ENCODE assay signal across 9 cellular contexts in the genomic region with DNA sequence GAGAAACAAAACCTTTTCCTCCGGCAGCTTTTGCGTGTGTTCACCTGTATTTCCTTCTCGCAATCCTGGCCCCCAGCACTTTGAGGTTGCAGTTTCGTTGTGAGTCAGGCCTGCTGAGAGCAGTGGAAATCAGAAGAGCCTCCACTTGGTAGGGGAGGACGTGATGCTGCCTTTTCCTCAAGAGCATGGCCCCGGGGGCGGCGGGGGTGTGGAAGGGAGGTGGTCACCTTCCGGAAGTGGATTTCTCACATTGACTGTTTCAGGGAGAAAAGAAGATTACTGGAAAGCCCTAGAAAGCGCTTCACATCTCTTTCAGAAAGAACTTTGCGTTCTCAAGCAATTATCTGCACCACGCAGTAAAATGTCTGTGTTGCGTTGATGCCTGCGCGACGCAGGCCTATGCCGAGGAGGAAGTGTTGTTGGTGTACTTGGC. TPM values are rescaled to one million over a fixed set of nuclear protein-coding genes. Genes with fewer than 3 reads are reported as not detected.
DNase-seq lines count a peak whose midpoint lies in the region; ATAC-seq and TF ChIP-seq lines count a peak whose summit lies in the region.
"Had no signal": no experiment of that assay in that cellular context is flagged by ENCODE, and none has a peak within 500 bp of the region (broad histone marks: within the 10 kb centered on the region; RNA-seq: fewer than 3 reads in every experiment).

No MANE protein-coding gene starts in this region.

- no peaks in the 10 kb centered on the region for H3K9me3 Mint-ChIP-seq in immature natural killer cell

- H3K27me3 Mint-ChIP-seq in immature natural killer cell (ENCODE audit: low read depth in 3 of 3) = peaks cover 5 to 17% (median 10%) of the 10 kb centered on the region in 3 donors

- H3K4me3 ChIP-seq in GM12865 (ENCODE audit: low read depth, low read length) (no peak overlapping the region; the same call in 1 of the 2 replicates), breast epithelium (no peak overlapping the region)

- intact Hi-C loops in breast epithelium (cut with DNase I; ENCODE audit: low total_unique reads) (no loop called here), posterior vena cava (cut with DNase I) (no loop called here)

- TF ChIP-seq POLR2A in breast epithelium (IDR thresholded peaks at IDR 0.05) = no peak

- TF ChIP-seq CTCF in GM12865 (IDR thresholded peaks at IDR 0.05; ENCODE audit: insufficient read depth, low read depth, low read length, missing control alignments) (no peak), breast epithelium (IDR thresholded peaks at IDR 0.05) (no peak)

- no peak overlapping the region for H3K27ac ChIP-seq in breast epithelium

- H3K4me1 ChIP-seq in breast epithelium = no peaks in the 10 kb centered on the region

- peaks cover 50 to 66% of the 10 kb centered on the region in 2 donors for H3K4me1 Mint-ChIP-seq in immature natural killer cell

- no peaks in the 10 kb centered on the region for H3K36me3 ChIP-seq in breast epithelium

- peak; percentile 60 for ATAC-seq in HG02759 (IDR thresholded peaks at IDR 0.05; ENCODE audit: unreplicated experiment)
- ATAC-seq in activated CD4-positive, CD25-positive, alpha-beta regulatory T cell treated with anti-CD3 and anti-CD28 coated beads, Interleukin-2, amount 50 U/mL, for 24 hours = peak; percentile 87 to 89

- no peaks in the 10 kb centered on the region for H3K9me3 ChIP-seq in breast epithelium

- no peaks in the 10 kb centered on the region for H3K27me3 ChIP-seq in breast epithelium

- no peaks in the 10 kb centered on the region for H3K36me3 Mint-ChIP-seq in immature natural killer cell

- no peak overlapping the region for H3K27ac Mint-ChIP-seq in immature natural killer cell

- DNase-seq in GM12865 (ENCODE audit: low read depth) = peak; percentile 96
- no peak for DNase-seq in immature natural killer cell
- no peak for DNase-seq in NCI-H510A (lab: John Stamatoyannopoulos, UW)
- DNase-seq in medulla oblongata (ENCODE audit: extremely low spot score) = no peak
- no peak for DNase-seq in breast epithelium (ENCODE audit: low spot score in 2 of 2)
- DNase-seq in posterior vena cava (ENCODE audit: low spot score) = no peak

- peak overlapping the region in 4 of 5 donors; percentile 25 to 54 (median 42) for H3K4me3 Mint-ChIP-seq in immature natural killer cell

RNA-seq across cellular contexts. Expression of a gene that starts 12.2 kb away (rescaled TPM):
- polyA plus RNA-seq in immature natural killer cell = under 1 TPM in 1 of 3 donors, not detected in 2; 0.43 TPM
- total RNA-seq in breast epithelium (1 to 10 TPM in 2 of 3 donors, under 1 TPM in 1; 0.98 to 5.3 (median 4.3) TPM), posterior vena cava (1 to 10 TPM; 5.2 to 6.1 TPM)

RNA-seq across cellular contexts. Expression of a gene that starts 13.9 kb away (rescaled TPM):
- not detected for polyA plus RNA-seq in immature natural killer cell
- total RNA-seq in breast epithelium = not detected
- not detected for total RNA-seq in posterior vena cava
- total RNA-seq: activated CD8-positive, alpha-beta memory T cell treated with anti-CD3 and anti-CD28 coated beads for 36 hours had no signal
